Comparison of ENCODE assay signal across 7 cellular contexts in genomic region chr2:61380882-61381197, GRCh38.
A peak's percentile ranks its signal among the peaks of the same experiment; 100 is the strongest.
DNase-seq lines count a peak whose midpoint lies in the region; ATAC-seq, FAIRE-seq and TF ChIP-seq lines count a peak whose summit lies in the region.
"Not testable (repeated sequence)": the region's sequence is repeated elsewhere in the genome, so short reads cannot be mapped to it uniquely, and the experiment has no call there.

No MANE protein-coding gene starts in this region.

- DNase-seq in HTR-8/SVneo (ENCODE audit: insufficient read length, low spot score); activated T-cell treated with anti-CD3 and anti-CD28 coated beads, Interleukin-2, amount 50 U/mL, for 72 hours; heart left ventricle; left lung; psoas muscle; stimulated activated naive B cell treated with anti-CD40 and anti-IgM and Interleukin-4, amounts not matched to agents 10 μg/mL and 1 μg/mL and 100 μg/mL, for 72 hours: not testable (repeated sequence)

- H3K4me3 Mint-ChIP-seq in activated T-cell treated with anti-CD3 and anti-CD28 coated beads, Interleukin-2, amount 50 U/mL, for 72 hours; brain; stimulated activated naive B cell treated with anti-CD40 and anti-IgM and Interleukin-4, amounts not matched to agents 10 μg/mL and 1 μg/mL and 100 μg/mL, for 72 hours: not testable (repeated sequence)

- H3K4me1 ChIP-seq in heart left ventricle (peaks cover 0 to 16% (median 3%) of the 10 kb centered on the region in 12 donors), psoas muscle (peaks cover 13% of the 10 kb centered on the region)
- H3K4me1 ChIP-seq in left lung, result not testable (repeated sequence)

- H3K4me3 ChIP-seq in heart left ventricle, left lung, psoas muscle: not testable (repeated sequence)

- H3K9me3 ChIP-seq in heart left ventricle, left lung, psoas muscle: not testable (repeated sequence)

- H3K27me3 ChIP-seq in heart left ventricle; left lung; psoas muscle (ENCODE audit: insufficient read depth in 3 of 3, low read length in 2 of 3): not testable (repeated sequence)

- ATAC-seq in activated T-cell treated with anti-CD3 and anti-CD28 coated beads, Interleukin-2, amount 50 U/mL, for 72 hours (replicated peaks in 1 of 2); heart left ventricle; stimulated activated naive B cell treated with anti-CD40 and anti-IgM and Interleukin-4, amounts not matched to agents 10 μg/mL and 1 μg/mL and 100 μg/mL, for 72 hours (replicated peaks): not testable (repeated sequence)
- ATAC-seq in left lung (peak; percentile 84), psoas muscle (peak in 2 of 4 donors; percentile 57 to 61)

- not testable (repeated sequence) for H3K27me3 Mint-ChIP-seq in activated T-cell treated with anti-CD3 and anti-CD28 coated beads, Interleukin-2, amount 50 U/mL, for 72 hours (ENCODE audit: low read depth); brain; stimulated activated naive B cell treated with anti-CD40 and anti-IgM and Interleukin-4, amounts not matched to agents 10 μg/mL and 1 μg/mL and 100 μg/mL, for 72 hours

- H3K36me3 ChIP-seq in heart left ventricle (peaks cover 0 to 74% (median 62%) of the 10 kb centered on the region in 9 donors), left lung (peaks cover 0 to 72% of the 10 kb centered on the region in 2 donors), psoas muscle (ENCODE audit: insufficient read depth in 1 of 2, low read depth in 1 of 2) (peaks cover 7 to 50% of the 10 kb centered on the region in 2 donors)

- intact Hi-C loops in heart left ventricle (cut with DNase I); left lung (cut with DNase I); psoas muscle (cut with DNase I): not testable (repeated sequence)

- not testable (repeated sequence) for TF ChIP-seq CTCF in brain (conservative IDR thresholded peaks at IDR 0.05); heart left ventricle (IDR thresholded peaks at IDR 0.05); left lung (IDR thresholded peaks at IDR 0.05); psoas muscle (IDR thresholded peaks at IDR 0.05)

- peak; percentile 36 for FAIRE-seq in HTR-8/SVneo (lab: Jason Lieb, UNC)

- H3K27ac Mint-ChIP-seq in activated T-cell treated with anti-CD3 and anti-CD28 coated beads, Interleukin-2, amount 50 U/mL, for 72 hours, result peak overlapping the region; percentile 50
- peak overlapping the region in 3 of 5 experiments; percentile 5 to 62 (median 52) for H3K27ac Mint-ChIP-seq in brain
- H3K27ac Mint-ChIP-seq in stimulated activated naive B cell treated with anti-CD40 and anti-IgM and Interleukin-4, amounts not matched to agents 10 μg/mL and 1 μg/mL and 100 μg/mL, for 72 hours, result peak overlapping the region; percentile 31

- peak overlapping the region in 9 of 12 donors; percentile 2 to 72 (median 60) for H3K27ac ChIP-seq in heart left ventricle
- not testable (repeated sequence) for H3K27ac ChIP-seq in left lung
- H3K27ac ChIP-seq in psoas muscle, result peak overlapping the region; percentile 79

- H3K36me3 Mint-ChIP-seq in activated T-cell treated with anti-CD3 and anti-CD28 coated beads, Interleukin-2, amount 50 U/mL, for 72 hours (ENCODE audit: insufficient read depth in 2 of 2), result peaks cover 11 to 28% of the 10 kb centered on the region in 2 donors
- H3K36me3 Mint-ChIP-seq in brain, result peaks cover 88% of the 10 kb centered on the region
- H3K36me3 Mint-ChIP-seq in stimulated activated naive B cell treated with anti-CD40 and anti-IgM and Interleukin-4, amounts not matched to agents 10 μg/mL and 1 μg/mL and 100 μg/mL, for 72 hours, result peaks cover 46 to 65% of the 10 kb centered on the region in 2 donors

- WGBS in heart left ventricle, 4 donors, result 49 to 70% (median 59%) methylated on average over 4 of the region's 4 CpGs
- 54 to 68% (median 56%) methylated on average over 4 of the region's 4 CpGs for WGBS in psoas muscle, 3 donors

- not testable (repeated sequence) for TF ChIP-seq POLR2A in heart left ventricle (IDR thresholded peaks at IDR 0.05)

- H3K4me1 Mint-ChIP-seq in activated T-cell treated with anti-CD3 and anti-CD28 coated beads, Interleukin-2, amount 50 U/mL, for 72 hours (ENCODE audit: low read depth); brain; stimulated activated naive B cell treated with anti-CD40 and anti-IgM and Interleukin-4, amounts not matched to agents 10 μg/mL and 1 μg/mL and 100 μg/mL, for 72 hours: not testable (repeated sequence)

- H3K9me3 Mint-ChIP-seq in activated T-cell treated with anti-CD3 and anti-CD28 coated beads, Interleukin-2, amount 50 U/mL, for 72 hours; brain; stimulated activated naive B cell treated with anti-CD40 and anti-IgM and Interleukin-4, amounts not matched to agents 10 μg/mL and 1 μg/mL and 100 μg/mL, for 72 hours: not testable (repeated sequence)
